In the genomic region with DNA sequence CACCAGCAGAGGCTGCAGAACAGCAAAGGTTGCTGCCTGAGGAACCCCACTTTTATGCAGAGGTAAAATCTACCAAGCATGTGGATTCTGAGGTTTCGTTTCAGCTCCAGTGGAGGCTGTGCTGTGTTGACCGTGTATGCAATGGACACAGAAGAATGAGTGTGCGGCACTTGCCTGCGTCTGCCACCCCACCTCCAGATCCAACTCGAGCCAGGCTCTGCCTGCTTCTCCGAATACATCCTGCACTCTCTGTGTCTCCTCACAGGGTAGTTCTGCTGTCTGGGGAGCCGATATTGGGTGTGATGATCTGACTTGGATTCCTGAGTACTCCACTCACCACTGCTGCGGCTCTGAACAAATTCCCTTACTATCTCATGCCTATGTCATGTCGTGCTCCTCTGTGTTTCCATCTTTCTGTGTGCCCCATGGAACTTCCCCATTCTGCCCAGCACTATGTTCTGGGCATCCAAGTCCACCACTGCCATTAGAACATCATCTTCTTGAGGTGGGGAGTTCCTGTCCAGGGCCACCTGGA, we compare ENCODE assay signal across 1 cellular context.
TF ChIP-seq lines count a peak whose summit lies in the region.

No MANE protein-coding gene starts in this region.

TF ChIP-seq in WTC11, 78 proteins besides CTCF, POLR2A, EP300 and RAD21 (continued from another document):
- TF ChIP-seq, protein P1, sequence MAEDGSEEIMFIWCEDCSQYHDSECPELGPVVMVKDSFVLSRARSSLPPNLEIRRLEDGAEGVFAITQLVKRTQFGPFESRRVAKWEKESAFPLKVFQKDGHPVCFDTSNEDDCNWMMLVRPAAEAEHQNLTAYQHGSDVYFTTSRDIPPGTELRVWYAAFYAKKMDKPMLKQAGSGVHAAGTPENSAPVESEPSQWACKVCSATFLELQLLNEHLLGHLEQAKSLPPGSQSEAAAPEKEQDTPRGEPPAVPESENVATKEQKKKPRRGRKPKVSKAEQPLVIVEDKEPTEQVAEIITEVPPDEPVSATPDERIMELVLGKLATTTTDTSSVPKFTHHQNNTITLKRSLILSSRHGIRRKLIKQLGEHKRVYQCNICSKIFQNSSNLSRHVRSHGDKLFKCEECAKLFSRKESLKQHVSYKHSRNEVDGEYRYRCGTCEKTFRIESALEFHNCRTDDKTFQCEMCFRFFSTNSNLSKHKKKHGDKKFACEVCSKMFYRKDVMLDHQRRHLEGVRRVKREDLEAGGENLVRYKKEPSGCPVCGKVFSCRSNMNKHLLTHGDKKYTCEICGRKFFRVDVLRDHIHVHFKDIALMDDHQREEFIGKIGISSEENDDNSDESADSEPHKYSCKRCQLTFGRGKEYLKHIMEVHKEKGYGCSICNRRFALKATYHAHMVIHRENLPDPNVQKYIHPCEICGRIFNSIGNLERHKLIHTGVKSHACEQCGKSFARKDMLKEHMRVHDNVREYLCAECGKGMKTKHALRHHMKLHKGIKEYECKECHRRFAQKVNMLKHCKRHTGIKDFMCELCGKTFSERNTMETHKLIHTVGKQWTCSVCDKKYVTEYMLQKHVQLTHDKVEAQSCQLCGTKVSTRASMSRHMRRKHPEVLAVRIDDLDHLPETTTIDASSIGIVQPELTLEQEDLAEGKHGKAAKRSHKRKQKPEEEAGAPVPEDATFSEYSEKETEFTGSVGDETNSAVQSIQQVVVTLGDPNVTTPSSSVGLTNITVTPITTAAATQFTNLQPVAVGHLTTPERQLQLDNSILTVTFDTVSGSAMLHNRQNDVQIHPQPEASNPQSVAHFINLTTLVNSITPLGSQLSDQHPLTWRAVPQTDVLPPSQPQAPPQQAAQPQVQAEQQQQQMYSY (CRISPR knock-in tag; IDR thresholded peaks at IDR 0.05) = no peak
- TF ChIP-seq, protein P2, sequence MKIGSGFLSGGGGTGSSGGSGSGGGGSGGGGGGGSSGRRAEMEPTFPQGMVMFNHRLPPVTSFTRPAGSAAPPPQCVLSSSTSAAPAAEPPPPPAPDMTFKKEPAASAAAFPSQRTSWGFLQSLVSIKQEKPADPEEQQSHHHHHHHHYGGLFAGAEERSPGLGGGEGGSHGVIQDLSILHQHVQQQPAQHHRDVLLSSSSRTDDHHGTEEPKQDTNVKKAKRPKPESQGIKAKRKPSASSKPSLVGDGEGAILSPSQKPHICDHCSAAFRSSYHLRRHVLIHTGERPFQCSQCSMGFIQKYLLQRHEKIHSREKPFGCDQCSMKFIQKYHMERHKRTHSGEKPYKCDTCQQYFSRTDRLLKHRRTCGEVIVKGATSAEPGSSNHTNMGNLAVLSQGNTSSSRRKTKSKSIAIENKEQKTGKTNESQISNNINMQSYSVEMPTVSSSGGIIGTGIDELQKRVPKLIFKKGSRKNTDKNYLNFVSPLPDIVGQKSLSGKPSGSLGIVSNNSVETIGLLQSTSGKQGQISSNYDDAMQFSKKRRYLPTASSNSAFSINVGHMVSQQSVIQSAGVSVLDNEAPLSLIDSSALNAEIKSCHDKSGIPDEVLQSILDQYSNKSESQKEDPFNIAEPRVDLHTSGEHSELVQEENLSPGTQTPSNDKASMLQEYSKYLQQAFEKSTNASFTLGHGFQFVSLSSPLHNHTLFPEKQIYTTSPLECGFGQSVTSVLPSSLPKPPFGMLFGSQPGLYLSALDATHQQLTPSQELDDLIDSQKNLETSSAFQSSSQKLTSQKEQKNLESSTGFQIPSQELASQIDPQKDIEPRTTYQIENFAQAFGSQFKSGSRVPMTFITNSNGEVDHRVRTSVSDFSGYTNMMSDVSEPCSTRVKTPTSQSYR (CRISPR knock-in tag; IDR thresholded peaks at IDR 0.05) = no peak
- no peak for TF ChIP-seq ZNF671 (CRISPR knock-in tag; IDR thresholded peaks at IDR 0.05)
